ENCODE assay signal across 17 cellular contexts in the genomic region with DNA sequence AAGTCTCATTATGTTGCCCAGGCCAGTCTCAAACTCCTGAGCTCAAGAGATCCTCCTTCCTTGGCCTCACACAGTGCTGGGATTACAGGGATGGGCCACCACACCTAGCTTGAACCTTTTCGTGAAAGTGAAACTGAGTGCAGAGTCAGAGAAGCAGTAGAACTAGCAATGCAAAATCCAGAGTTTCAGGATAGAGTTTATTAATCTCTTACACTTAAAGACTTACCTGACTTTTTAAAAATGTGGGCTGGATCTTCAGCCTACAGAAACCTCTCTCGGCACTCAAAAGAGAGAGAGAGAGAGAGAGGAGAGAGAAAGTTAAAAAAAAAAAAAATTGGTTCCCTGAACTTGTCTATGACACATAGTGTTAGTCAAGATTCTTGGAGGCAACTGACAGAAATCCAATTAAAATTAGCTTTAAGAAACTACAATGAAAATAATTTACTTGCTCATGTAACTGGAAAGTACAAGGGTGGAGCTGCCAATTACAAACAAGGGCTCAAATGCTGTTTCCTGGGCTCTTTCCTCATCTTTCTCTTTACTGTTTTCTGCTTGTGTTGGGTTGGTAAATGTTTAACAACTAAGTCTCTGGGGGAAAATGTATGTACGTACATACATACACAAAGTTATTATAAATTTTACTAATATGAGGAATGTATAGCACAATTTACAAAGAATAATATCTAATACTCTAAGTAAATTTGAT.
DNase-seq lines count a peak whose midpoint lies in the region; ATAC-seq, FAIRE-seq and TF ChIP-seq lines count a peak whose summit lies in the region.
"Had no signal": no experiment of that assay in that cellular context is flagged by ENCODE, and none has a peak within 500 bp of the region (broad histone marks: within the 10 kb centered on the region; RNA-seq: fewer than 3 reads in every experiment).

No MANE protein-coding gene starts in this region.

- POLR2A ChIA-PET in naive thymus-derived CD8-positive, alpha-beta T cell (lab: Charles Lee) = interaction anchor here (0.7 kb wide), 1 partner anchor 544 kb away, joined by 3 read pairs; no protein-coding TSS in a partner anchor

- no peaks in the 10 kb centered on the region for H3K27me3 ChIP-seq in Loucy (ENCODE audit: insufficient read depth, low read length, poor library complexity, severe bottlenecking)
- no peaks in the 10 kb centered on the region for H3K27me3 ChIP-seq in small intestine (ENCODE audit: control insufficient read depth in 2 of 2, insufficient read depth in 2 of 2, low read length in 2 of 2)
- H3K27me3 ChIP-seq: breast epithelium had no signal

- H3K36me3 Mint-ChIP-seq in activated naive CD4-positive, alpha-beta T cell treated with anti-CD3 and anti-CD28 coated beads, Interleukin-2, amount 50 U/mL, for 72 hours = peaks cover 0 to 7% of the 10 kb centered on the region in 2 donors
- peaks cover 0 to 3% (median 0%) of the 10 kb centered on the region in 3 donors for H3K36me3 Mint-ChIP-seq in naive thymus-derived CD8-positive, alpha-beta T cell
- H3K36me3 Mint-ChIP-seq: activated CD4-positive, alpha-beta memory T cell treated with anti-CD3 and anti-CD28 coated beads for 36 hours; stimulated activated naive B cell treated with anti-CD40 and anti-IgM and Interleukin-4, amounts not matched to agents 10 μg/mL and 1 μg/mL and 100 μg/mL, for 72 hours had no signal

- ATAC-seq in activated naive CD4-positive, alpha-beta T cell treated with anti-CD3 and anti-CD28 coated beads, Interleukin-2, amount 50 U/mL, for 72 hours = peak; percentile 28 to 34
- ATAC-seq in HG02610 (IDR thresholded peaks at IDR 0.05; ENCODE audit: unreplicated experiment) (peak; percentile 61), GM19467 (IDR thresholded peaks at IDR 0.05; ENCODE audit: unreplicated experiment) (no peak)
- no peak for ATAC-seq in naive thymus-derived CD8-positive, alpha-beta T cell
- ATAC-seq: stimulated activated naive B cell treated with anti-CD40 and anti-IgM and Interleukin-4, amounts not matched to agents 10 μg/mL and 1 μg/mL and 100 μg/mL, for 72 hours had no signal

- peaks cover 4% of the 10 kb centered on the region; the same call in 1 of the 2 replicates for H3K9me3 ChIP-seq in Loucy (ENCODE audit: insufficient read depth, low read depth, low read length)
- H3K9me3 ChIP-seq in small intestine (ENCODE audit: control insufficient read depth, low read depth) = no peaks in the 10 kb centered on the region

- H3F3A ChIP-seq in Loucy (ENCODE audit: low read depth) = peaks cover 4% of the 10 kb centered on the region; the same call in 1 of the 2 replicates

- H3K9me3 Mint-ChIP-seq in activated naive CD4-positive, alpha-beta T cell treated with anti-CD3 and anti-CD28 coated beads, Interleukin-2, amount 50 U/mL, for 72 hours = peaks cover 0 to 13% of the 10 kb centered on the region in 2 donors
- peaks cover 0 to 9% (median 3%) of the 10 kb centered on the region in 9 donors for H3K9me3 Mint-ChIP-seq in naive thymus-derived CD8-positive, alpha-beta T cell

- 22 to 57% (median 46%) methylated on average over 3 of the region's 3 CpGs for WGBS in small intestine, 3 donors

- H3K27ac Mint-ChIP-seq in activated naive CD4-positive, alpha-beta T cell treated with anti-CD3 and anti-CD28 coated beads, Interleukin-2, amount 50 U/mL, for 72 hours = peak overlapping the region in 1 of 2 donors; percentile 15
- peak overlapping the region in 1 of 10 donors; percentile 27 for H3K27ac Mint-ChIP-seq in naive thymus-derived CD8-positive, alpha-beta T cell
- H3K27ac Mint-ChIP-seq: activated CD4-positive, alpha-beta memory T cell treated with anti-CD3 and anti-CD28 coated beads for 36 hours; endodermal cell; stimulated activated naive B cell treated with anti-CD40 and anti-IgM and Interleukin-4, amounts not matched to agents 10 μg/mL and 1 μg/mL and 100 μg/mL, for 72 hours had no signal

- H3K27ac ChIP-seq in small intestine (ENCODE audit: low read depth in 1 of 2, low read length in 1 of 2) = no peak overlapping the region
- H3K27ac ChIP-seq: breast epithelium had no signal

- H3K4me1 Mint-ChIP-seq in naive thymus-derived CD8-positive, alpha-beta T cell = peaks cover 21 to 40% (median 34%) of the 10 kb centered on the region in 4 donors

- H3K9ac ChIP-seq in Loucy (ENCODE audit: low read depth, low read length, poor library complexity, severe bottlenecking) = no peak overlapping the region

- no peaks in the 10 kb centered on the region for H3K36me3 ChIP-seq in Loucy (ENCODE audit: insufficient read depth, low read length)
- no peaks in the 10 kb centered on the region for H3K36me3 ChIP-seq in small intestine (ENCODE audit: control insufficient read depth in 2 of 2, insufficient read depth in 2 of 2, low read length in 2 of 2)
- H3K36me3 ChIP-seq: breast epithelium had no signal

- peak overlapping the region; percentile 61 for H3K4me2 ChIP-seq in Loucy (ENCODE audit: low read depth, low read length, poor library complexity, severe bottlenecking)

- TF ChIP-seq CTCF in Loucy (conservative IDR thresholded peaks at IDR 0.05; ENCODE audit: low read length) = no peak

- H3K4me3 ChIP-seq in Loucy (ENCODE audit: low read length, poor library complexity, severe bottlenecking) = peak overlapping the region; percentile 44
- no peak overlapping the region for H3K4me3 ChIP-seq in small intestine (ENCODE audit: low read depth in 1 of 2, low read length in 2 of 2)
- H3K4me3 ChIP-seq: breast epithelium had no signal

- no peaks in the 10 kb centered on the region for H4K20me1 ChIP-seq in Loucy (ENCODE audit: insufficient read depth, low read length, poor library complexity, severe bottlenecking)

- peaks cover 43% of the 10 kb centered on the region for H3K4me1 ChIP-seq in Loucy (ENCODE audit: insufficient read depth, low read length, poor library complexity, severe bottlenecking)
- peaks cover 0 to 3% of the 10 kb centered on the region in 2 donors for H3K4me1 ChIP-seq in small intestine (ENCODE audit: control insufficient read depth in 2 of 2, insufficient read depth in 1 of 2, low read depth in 1 of 2, low read length in 1 of 2)

- no peak overlapping the region for H3K4me3 Mint-ChIP-seq in naive thymus-derived CD8-positive, alpha-beta T cell
- H3K4me3 Mint-ChIP-seq: endodermal cell; stimulated activated naive B cell treated with anti-CD40 and anti-IgM and Interleukin-4, amounts not matched to agents 10 μg/mL and 1 μg/mL and 100 μg/mL, for 72 hours had no signal

- H3K27me3 Mint-ChIP-seq in naive thymus-derived CD8-positive, alpha-beta T cell = no peaks in the 10 kb centered on the region
- H3K27me3 Mint-ChIP-seq: activated CD4-positive, alpha-beta memory T cell treated with anti-CD3 and anti-CD28 coated beads for 36 hours had no signal

- H3K9me2 ChIP-seq in Loucy (replicated peaks; ENCODE audit: low read depth, low read length) = no peaks in the 10 kb centered on the region

- H3K79me2 ChIP-seq in Loucy (ENCODE audit: insufficient read depth, low read length) = no peaks in the 10 kb centered on the region

- 0 out of 2 replicates have a peak overlapping the region, but pooled peaks have one; percentile 14 for H2AFZ ChIP-seq in Loucy (ENCODE audit: low read length)

- no peak for FAIRE-seq in small intestine (lab: Jason Lieb, UNC)
- FAIRE-seq in frontal cortex (lab: Jason Lieb, UNC) = no peak
- FAIRE-seq: D721Med had no signal

- DNase-seq in activated naive CD4-positive, alpha-beta T cell treated with anti-CD3 and anti-CD28 coated beads, Interleukin-2, amount 50 U/mL, for 72 hours (ENCODE audit: low spot score in 2 of 2) = no peak
- no peak for DNase-seq in activated naive CD4-positive, alpha-beta T cell (lab: John Stamatoyannopoulos, UW)
- peak; percentile 77 for DNase-seq in small intestine
- no peak for DNase-seq in frontal cortex (ENCODE audit: low spot score in 2 of 2)
- no peak for DNase-seq in naive thymus-derived CD8-positive, alpha-beta T cell
- DNase-seq: activated CD4-positive, alpha-beta memory T cell treated with anti-CD3 and anti-CD28 coated beads for 36 hours; activated gamma-delta T cell; endodermal cell; NCI-H1048; NCI-H345; stimulated activated CD4-positive, alpha-beta T cell treated with anti-CD3 and anti-CD28 coated beads, Interleukin-4, amount 100 ng/mL, for 24 hours; stimulated activated naive B cell treated with anti-CD40 and anti-IgM and Interleukin-4, amounts not matched to agents 10 μg/mL and 1 μg/mL and 100 μg/mL, for 72 hours had no signal

Comparison
In these comparisons a context has a peak if more than half of its experiments do, and no peak if none do; other contexts are left out.
1. ATAC-seq: peak in activated naive CD4-positive, alpha-beta T cell treated with anti-CD3 and anti-CD28 coated beads, Interleukin-2, amount 50 U/mL, for 72 hours (2 of 2) and HG02610 (single experiment); none in GM19467 (single experiment) and naive thymus-derived CD8-positive, alpha-beta T cell (0 of 2).